Comparison of ENCODE assay signal across 1 cellular context in the genomic region with DNA sequence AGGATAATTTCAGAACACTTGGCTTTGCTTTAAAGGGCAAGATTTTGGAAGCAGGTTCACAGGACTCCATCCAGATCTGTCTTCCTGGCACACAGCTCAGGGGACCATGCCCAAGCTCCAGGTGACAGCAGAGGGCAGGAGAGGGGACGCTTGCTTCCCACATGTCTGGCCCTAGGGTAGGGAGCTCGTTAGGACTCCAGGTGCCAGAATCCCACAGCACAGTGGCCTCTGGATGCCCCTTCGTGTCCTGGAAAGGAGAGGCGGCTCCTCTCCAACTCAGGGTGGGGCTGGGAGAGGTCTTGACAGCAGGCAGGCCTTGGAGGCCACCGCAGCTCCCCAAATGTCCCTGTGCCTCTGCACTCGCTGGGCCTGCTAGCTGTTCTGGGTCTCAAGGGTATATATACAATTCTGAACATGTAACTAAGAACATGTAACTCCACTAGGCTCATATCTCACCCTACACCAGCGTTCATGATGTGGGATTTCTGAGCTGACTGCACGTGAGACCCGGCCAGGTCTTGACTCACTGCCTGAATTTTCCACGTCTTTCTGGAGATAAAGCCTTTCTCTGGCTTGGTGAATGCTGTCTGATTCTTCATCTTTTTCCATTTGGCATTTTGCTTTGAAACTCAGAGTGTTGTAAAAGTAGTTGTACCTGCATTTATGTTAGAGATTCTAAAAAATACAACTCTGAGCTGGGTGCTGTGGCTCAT.
TF ChIP-seq lines count a peak whose summit lies in the region.

No MANE protein-coding gene starts in this region.

TF ChIP-seq in Ishikawa, 13 proteins besides CTCF, POLR2A, EP300 and RAD21 (continued from another document):
- TF ChIP-seq CREB1 (IDR thresholded peaks at IDR 0.05; ENCODE audit: low read depth), result no peak
- TF ChIP-seq, protein P1, sequence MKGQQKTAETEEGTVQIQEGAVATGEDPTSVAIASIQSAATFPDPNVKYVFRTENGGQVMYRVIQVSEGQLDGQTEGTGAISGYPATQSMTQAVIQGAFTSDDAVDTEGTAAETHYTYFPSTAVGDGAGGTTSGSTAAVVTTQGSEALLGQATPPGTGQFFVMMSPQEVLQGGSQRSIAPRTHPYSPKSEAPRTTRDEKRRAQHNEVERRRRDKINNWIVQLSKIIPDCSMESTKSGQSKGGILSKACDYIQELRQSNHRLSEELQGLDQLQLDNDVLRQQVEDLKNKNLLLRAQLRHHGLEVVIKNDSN (IDR thresholded peaks at IDR 0.05), result no peak
- TF ChIP-seq TEAD4 (IDR thresholded peaks at IDR 0.05), result no peak
- no peak for TF ChIP-seq ZBTB7A (IDR thresholded peaks at IDR 0.05; ENCODE audit: low read depth)
- no peak for TF ChIP-seq YY1 (IDR thresholded peaks at IDR 0.05; ENCODE audit: low read depth)
- TF ChIP-seq, protein P2, sequence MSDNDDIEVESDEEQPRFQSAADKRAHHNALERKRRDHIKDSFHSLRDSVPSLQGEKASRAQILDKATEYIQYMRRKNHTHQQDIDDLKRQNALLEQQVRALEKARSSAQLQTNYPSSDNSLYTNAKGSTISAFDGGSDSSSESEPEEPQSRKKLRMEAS (IDR thresholded peaks at IDR 0.05), result no peak
- TF ChIP-seq, protein P3, sequence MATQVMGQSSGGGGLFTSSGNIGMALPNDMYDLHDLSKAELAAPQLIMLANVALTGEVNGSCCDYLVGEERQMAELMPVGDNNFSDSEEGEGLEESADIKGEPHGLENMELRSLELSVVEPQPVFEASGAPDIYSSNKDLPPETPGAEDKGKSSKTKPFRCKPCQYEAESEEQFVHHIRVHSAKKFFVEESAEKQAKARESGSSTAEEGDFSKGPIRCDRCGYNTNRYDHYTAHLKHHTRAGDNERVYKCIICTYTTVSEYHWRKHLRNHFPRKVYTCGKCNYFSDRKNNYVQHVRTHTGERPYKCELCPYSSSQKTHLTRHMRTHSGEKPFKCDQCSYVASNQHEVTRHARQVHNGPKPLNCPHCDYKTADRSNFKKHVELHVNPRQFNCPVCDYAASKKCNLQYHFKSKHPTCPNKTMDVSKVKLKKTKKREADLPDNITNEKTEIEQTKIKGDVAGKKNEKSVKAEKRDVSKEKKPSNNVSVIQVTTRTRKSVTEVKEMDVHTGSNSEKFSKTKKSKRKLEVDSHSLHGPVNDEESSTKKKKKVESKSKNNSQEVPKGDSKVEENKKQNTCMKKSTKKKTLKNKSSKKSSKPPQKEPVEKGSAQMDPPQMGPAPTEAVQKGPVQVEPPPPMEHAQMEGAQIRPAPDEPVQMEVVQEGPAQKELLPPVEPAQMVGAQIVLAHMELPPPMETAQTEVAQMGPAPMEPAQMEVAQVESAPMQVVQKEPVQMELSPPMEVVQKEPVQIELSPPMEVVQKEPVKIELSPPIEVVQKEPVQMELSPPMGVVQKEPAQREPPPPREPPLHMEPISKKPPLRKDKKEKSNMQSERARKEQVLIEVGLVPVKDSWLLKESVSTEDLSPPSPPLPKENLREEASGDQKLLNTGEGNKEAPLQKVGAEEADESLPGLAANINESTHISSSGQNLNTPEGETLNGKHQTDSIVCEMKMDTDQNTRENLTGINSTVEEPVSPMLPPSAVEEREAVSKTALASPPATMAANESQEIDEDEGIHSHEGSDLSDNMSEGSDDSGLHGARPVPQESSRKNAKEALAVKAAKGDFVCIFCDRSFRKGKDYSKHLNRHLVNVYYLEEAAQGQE (IDR thresholded peaks at IDR 0.05; ENCODE audit: low read depth), result no peak
